1 cellular context compared by ENCODE assay signal in the genomic region with DNA sequence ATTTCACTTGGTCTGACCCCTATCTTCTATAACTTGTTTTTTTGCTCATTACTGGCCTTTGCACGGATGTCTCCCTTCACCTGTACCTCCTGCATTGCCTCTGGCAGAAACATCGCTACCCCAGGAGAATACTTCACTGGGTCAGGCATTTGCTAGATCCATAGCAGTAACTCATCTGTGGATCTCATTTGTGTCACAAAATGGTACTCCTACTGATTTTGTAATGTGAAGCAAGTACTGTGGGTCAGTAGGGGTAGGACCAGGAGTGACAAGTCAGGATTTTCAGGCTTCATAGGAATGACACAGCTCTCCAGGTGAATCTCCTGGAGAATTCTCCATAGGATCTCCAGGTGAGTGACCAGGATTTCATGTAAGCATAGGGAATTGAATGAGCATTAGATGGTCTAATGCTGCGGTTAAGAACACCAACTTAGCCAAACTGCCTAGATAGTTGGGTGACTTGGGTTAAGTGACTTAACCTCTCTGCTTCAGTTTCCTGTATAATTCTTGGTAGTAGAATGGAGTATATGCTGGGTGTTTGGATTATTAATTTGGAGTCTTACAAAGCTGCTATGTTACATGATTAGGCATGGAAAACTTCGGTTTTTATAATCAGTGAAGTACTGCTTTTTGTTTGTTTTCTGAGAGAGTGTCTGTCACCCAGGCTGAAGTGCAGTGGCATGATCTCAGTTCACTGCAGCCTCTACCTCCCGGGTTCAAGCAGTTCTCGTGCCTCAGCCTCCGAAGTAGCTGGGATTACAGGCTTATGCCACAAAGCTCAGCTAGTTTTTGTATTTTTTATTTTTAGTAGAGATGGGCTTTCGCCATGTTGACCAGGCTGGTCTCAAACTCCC.
TF ChIP-seq lines count a peak whose summit lies in the region.

No MANE protein-coding gene starts in this region.

TF ChIP-seq in HepG2, 621 proteins besides CTCF, POLR2A, EP300 and RAD21 (continued from another document):
- TF ChIP-seq SNAPC4 (CRISPR knock-in tag; IDR thresholded peaks at IDR 0.05): 0 out of 2 replicates have a peak, but pooled peaks have one; percentile 46
- TF ChIP-seq PCBP1 (IDR thresholded peaks at IDR 0.05; ENCODE audit: borderline replicate concordance, low read depth, low read length): no peak
- no peak for TF ChIP-seq RAD51 (IDR thresholded peaks at IDR 0.05; ENCODE audit: borderline replicate concordance)
- TF ChIP-seq ARNT2 (CRISPR knock-in tag; IDR thresholded peaks at IDR 0.05; ENCODE audit: low read depth): no peak
- no peak for TF ChIP-seq ZNF335 (CRISPR knock-in tag; IDR thresholded peaks at IDR 0.05)
- TF ChIP-seq NFKBIZ (CRISPR knock-in tag; IDR thresholded peaks at IDR 0.05): no peak
- no peak for TF ChIP-seq PHF21A (CRISPR knock-in tag; IDR thresholded peaks at IDR 0.05)
- no peak for TF ChIP-seq ZNF260 (CRISPR knock-in tag; IDR thresholded peaks at IDR 0.05; ENCODE audit: borderline replicate concordance, low read depth)
- no peak for TF ChIP-seq PRDM4 (CRISPR knock-in tag; IDR thresholded peaks at IDR 0.05; ENCODE audit: borderline replicate concordance)
- TF ChIP-seq ZNF143 (CRISPR knock-in tag; IDR thresholded peaks at IDR 0.05): 0 out of 2 replicates have a peak, but pooled peaks have one; percentile 11
- no peak for TF ChIP-seq ATF5 (CRISPR knock-in tag; IDR thresholded peaks at IDR 0.05; ENCODE audit: low read depth)
- TF ChIP-seq SATB2 (CRISPR knock-in tag; IDR thresholded peaks at IDR 0.05): no peak
- TF ChIP-seq ARID5B (CRISPR knock-in tag; IDR thresholded peaks at IDR 0.05): no peak
- no peak for TF ChIP-seq ARID2 (CRISPR knock-in tag; IDR thresholded peaks at IDR 0.05; ENCODE audit: borderline replicate concordance)
- TF ChIP-seq ZBTB25 (CRISPR knock-in tag; IDR thresholded peaks at IDR 0.05): no peak
- TF ChIP-seq NR2F1 (CRISPR knock-in tag; IDR thresholded peaks at IDR 0.05): 0 out of 4 replicates have a peak, but pooled peaks of 1 of the 2 experiments have one; percentile 35
- TF ChIP-seq NFIC (IDR thresholded peaks at IDR 0.05; ENCODE audit: low read length): 0 out of 2 replicates have a peak, but pooled peaks have one; percentile 8
- TF ChIP-seq KLF6 (CRISPR knock-in tag; IDR thresholded peaks at IDR 0.05): no peak
- no peak for TF ChIP-seq NFATC3 (CRISPR knock-in tag; IDR thresholded peaks at IDR 0.05)
- TF ChIP-seq RBFOX2 (IDR thresholded peaks at IDR 0.05; ENCODE audit: low read depth, low read length): peak; percentile 1; the same call in 1 of the 2 replicates
- no peak for TF ChIP-seq CHCHD3 (CRISPR knock-in tag; IDR thresholded peaks at IDR 0.05)
- no peak for TF ChIP-seq ZNF224 (CRISPR knock-in tag; IDR thresholded peaks at IDR 0.05)
- TF ChIP-seq, protein P1, sequence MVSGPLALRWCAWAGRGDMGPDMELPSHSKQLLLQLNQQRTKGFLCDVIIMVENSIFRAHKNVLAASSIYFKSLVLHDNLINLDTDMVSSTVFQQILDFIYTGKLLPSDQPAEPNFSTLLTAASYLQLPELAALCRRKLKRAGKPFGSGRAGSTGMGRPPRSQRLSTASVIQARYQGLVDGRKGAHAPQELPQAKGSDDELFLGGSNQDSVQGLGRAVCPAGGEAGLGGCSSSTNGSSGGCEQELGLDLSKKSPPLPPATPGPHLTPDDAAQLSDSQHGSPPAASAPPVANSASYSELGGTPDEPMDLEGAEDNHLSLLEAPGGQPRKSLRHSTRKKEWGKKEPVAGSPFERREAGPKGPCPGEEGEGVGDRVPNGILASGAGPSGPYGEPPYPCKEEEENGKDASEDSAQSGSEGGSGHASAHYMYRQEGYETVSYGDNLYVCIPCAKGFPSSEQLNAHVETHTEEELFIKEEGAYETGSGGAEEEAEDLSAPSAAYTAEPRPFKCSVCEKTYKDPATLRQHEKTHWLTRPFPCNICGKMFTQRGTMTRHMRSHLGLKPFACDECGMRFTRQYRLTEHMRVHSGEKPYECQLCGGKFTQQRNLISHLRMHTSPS (CRISPR knock-in tag; IDR thresholded peaks at IDR 0.05; ENCODE audit: low read depth): no peak
- no peak for TF ChIP-seq MYNN (CRISPR knock-in tag; IDR thresholded peaks at IDR 0.05; ENCODE audit: low read depth)
- TF ChIP-seq, protein P2, sequence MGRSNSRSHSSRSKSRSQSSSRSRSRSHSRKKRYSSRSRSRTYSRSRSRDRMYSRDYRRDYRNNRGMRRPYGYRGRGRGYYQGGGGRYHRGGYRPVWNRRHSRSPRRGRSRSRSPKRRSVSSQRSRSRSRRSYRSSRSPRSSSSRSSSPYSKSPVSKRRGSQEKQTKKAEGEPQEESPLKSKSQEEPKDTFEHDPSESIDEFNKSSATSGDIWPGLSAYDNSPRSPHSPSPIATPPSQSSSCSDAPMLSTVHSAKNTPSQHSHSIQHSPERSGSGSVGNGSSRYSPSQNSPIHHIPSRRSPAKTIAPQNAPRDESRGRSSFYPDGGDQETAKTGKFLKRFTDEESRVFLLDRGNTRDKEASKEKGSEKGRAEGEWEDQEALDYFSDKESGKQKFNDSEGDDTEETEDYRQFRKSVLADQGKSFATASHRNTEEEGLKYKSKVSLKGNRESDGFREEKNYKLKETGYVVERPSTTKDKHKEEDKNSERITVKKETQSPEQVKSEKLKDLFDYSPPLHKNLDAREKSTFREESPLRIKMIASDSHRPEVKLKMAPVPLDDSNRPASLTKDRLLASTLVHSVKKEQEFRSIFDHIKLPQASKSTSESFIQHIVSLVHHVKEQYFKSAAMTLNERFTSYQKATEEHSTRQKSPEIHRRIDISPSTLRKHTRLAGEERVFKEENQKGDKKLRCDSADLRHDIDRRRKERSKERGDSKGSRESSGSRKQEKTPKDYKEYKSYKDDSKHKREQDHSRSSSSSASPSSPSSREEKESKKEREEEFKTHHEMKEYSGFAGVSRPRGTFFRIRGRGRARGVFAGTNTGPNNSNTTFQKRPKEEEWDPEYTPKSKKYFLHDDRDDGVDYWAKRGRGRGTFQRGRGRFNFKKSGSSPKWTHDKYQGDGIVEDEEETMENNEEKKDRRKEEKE (IDR thresholded peaks at IDR 0.05): no peak
- no peak for TF ChIP-seq PRPF4 (IDR thresholded peaks at IDR 0.05; ENCODE audit: low read depth, low read length, poor library complexity, severe bottlenecking)
